In the genomic region with DNA sequence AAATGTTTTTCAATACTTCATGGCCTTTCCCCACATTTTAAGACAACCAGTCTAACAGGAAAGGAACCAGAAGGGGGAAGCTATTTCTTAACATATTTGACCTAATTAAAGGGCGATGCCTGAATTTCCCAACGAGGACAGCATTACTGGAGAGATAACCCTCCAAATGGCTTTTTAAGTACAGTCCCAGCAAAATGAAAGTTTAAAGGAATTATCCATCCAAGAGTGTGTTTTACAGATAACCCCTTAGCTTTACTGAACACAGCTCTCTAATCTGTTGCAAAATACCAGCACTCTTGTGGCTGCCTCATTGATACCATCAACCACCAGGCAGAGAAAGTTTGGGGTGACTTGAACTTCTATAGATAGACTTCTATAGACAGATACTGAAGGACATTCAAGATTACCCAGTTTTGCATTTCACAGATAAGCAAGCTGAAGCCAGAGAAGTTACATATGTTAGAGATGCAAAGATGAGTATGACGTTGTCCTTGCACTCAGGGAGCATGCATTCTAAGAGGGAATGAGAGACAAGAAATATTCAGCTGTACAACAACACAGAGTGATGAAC, we compare ENCODE assay signal across 1 cellular context.
TF ChIP-seq lines count a peak whose summit lies in the region.

No MANE protein-coding gene starts in this region.

TF ChIP-seq in K562, 482 proteins besides CTCF, POLR2A, EP300 and RAD21 (continued from another document and continues in another):
- TF ChIP-seq CREB3L1 (IDR thresholded peaks at IDR 0.05; ENCODE audit: borderline replicate concordance, low read depth), result no peak
- TF ChIP-seq ZNF197 (CRISPR knock-in tag; IDR thresholded peaks at IDR 0.05; ENCODE audit: low read depth), result 0 out of 2 replicates have a peak, but pooled peaks have one; percentile 47
- TF ChIP-seq, protein P1, sequence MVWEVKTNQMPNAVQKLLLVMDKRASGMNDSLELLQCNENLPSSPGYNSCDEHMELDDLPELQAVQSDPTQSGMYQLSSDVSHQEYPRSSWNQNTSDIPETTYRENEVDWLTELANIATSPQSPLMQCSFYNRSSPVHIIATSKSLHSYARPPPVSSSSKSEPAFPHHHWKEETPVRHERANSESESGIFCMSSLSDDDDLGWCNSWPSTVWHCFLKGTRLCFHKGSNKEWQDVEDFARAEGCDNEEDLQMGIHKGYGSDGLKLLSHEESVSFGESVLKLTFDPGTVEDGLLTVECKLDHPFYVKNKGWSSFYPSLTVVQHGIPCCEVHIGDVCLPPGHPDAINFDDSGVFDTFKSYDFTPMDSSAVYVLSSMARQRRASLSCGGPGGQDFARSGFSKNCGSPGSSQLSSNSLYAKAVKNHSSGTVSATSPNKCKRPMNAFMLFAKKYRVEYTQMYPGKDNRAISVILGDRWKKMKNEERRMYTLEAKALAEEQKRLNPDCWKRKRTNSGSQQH (CRISPR knock-in tag; IDR thresholded peaks at IDR 0.05), result no peak
- TF ChIP-seq ARID1B (IDR thresholded peaks at IDR 0.05), result peak; percentile 97
- TF ChIP-seq CCNT2 (IDR thresholded peaks at IDR 0.05; ENCODE audit: borderline replicate concordance, extremely low read depth, insufficient read length, low read depth, low read length), result peak; percentile 99
- no peak for TF ChIP-seq ZBTB1 (CRISPR knock-in tag; IDR thresholded peaks at IDR 0.05; ENCODE audit: borderline replicate concordance, low read depth)
- no peak for TF ChIP-seq NCOA4 (IDR thresholded peaks at IDR 0.05; ENCODE audit: partially characterized antibody)
- no peak for TF ChIP-seq ZNF354B (CRISPR knock-in tag; IDR thresholded peaks at IDR 0.05)
- TF ChIP-seq HES1 (IDR thresholded peaks at IDR 0.05; ENCODE audit: low read depth), result peak; percentile 93
- TF ChIP-seq, protein P2, sequence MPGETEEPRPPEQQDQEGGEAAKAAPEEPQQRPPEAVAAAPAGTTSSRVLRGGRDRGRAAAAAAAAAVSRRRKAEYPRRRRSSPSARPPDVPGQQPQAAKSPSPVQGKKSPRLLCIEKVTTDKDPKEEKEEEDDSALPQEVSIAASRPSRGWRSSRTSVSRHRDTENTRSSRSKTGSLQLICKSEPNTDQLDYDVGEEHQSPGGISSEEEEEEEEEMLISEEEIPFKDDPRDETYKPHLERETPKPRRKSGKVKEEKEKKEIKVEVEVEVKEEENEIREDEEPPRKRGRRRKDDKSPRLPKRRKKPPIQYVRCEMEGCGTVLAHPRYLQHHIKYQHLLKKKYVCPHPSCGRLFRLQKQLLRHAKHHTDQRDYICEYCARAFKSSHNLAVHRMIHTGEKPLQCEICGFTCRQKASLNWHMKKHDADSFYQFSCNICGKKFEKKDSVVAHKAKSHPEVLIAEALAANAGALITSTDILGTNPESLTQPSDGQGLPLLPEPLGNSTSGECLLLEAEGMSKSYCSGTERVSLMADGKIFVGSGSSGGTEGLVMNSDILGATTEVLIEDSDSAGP (CRISPR knock-in tag; IDR thresholded peaks at IDR 0.05), result peak; percentile 67; the same call in 1 of the 2 replicates
- TF ChIP-seq TRIM24 (IDR thresholded peaks at IDR 0.05), result peak; percentile 92 to 97; a peak in 3 of 4 replicates
- TF ChIP-seq, protein P3, sequence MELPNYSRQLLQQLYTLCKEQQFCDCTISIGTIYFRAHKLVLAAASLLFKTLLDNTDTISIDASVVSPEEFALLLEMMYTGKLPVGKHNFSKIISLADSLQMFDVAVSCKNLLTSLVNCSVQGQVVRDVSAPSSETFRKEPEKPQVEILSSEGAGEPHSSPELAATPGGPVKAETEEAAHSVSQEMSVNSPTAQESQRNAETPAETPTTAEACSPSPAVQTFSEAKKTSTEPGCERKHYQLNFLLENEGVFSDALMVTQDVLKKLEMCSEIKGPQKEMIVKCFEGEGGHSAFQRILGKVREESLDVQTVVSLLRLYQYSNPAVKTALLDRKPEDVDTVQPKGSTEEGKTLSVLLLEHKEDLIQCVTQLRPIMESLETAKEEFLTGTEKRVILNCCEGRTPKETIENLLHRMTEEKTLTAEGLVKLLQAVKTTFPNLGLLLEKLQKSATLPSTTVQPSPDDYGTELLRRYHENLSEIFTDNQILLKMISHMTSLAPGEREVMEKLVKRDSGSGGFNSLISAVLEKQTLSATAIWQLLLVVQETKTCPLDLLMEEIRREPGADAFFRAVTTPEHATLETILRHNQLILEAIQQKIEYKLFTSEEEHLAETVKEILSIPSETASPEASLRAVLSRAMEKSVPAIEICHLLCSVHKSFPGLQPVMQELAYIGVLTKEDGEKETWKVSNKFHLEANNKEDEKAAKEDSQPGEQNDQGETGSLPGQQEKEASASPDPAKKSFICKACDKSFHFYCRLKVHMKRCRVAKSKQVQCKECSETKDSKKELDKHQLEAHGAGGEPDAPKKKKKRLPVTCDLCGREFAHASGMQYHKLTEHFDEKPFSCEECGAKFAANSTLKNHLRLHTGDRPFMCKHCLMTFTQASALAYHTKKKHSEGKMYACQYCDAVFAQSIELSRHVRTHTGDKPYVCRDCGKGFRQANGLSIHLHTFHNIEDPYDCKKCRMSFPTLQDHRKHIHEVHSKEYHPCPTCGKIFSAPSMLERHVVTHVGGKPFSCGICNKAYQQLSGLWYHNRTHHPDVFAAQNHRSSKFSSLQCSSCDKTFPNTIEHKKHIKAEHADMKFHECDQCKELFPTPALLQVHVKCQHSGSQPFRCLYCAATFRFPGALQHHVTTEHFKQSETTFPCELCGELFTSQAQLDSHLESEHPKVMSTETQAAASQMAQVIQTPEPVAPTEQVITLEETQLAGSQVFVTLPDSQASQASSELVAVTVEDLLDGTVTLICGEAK (IDR thresholded peaks at IDR 0.05), result 0 out of 2 replicates have a peak, but pooled peaks have one; percentile 16
- TF ChIP-seq, protein P3 (CRISPR knock-in tag; IDR thresholded peaks at IDR 0.05), result no peak
- no peak for TF ChIP-seq CHCHD3 (CRISPR knock-in tag; IDR thresholded peaks at IDR 0.05)
- peak; percentile 65 for TF ChIP-seq SP1 (CRISPR knock-in tag; IDR thresholded peaks at IDR 0.05)
- TF ChIP-seq MTA2 (IDR thresholded peaks at IDR 0.05; ENCODE audit: low read depth), result peak; percentile 92
- TF ChIP-seq PCBP2 (IDR thresholded peaks at IDR 0.05; ENCODE audit: low read depth, low read length, poor library complexity, severe bottlenecking), result no peak
- no peak for TF ChIP-seq ATF1 (CRISPR knock-in tag; IDR thresholded peaks at IDR 0.05)
- TF ChIP-seq ATF1 (tag; IDR thresholded peaks at IDR 0.05), result peak; percentile 86
- TF ChIP-seq, protein P4, sequence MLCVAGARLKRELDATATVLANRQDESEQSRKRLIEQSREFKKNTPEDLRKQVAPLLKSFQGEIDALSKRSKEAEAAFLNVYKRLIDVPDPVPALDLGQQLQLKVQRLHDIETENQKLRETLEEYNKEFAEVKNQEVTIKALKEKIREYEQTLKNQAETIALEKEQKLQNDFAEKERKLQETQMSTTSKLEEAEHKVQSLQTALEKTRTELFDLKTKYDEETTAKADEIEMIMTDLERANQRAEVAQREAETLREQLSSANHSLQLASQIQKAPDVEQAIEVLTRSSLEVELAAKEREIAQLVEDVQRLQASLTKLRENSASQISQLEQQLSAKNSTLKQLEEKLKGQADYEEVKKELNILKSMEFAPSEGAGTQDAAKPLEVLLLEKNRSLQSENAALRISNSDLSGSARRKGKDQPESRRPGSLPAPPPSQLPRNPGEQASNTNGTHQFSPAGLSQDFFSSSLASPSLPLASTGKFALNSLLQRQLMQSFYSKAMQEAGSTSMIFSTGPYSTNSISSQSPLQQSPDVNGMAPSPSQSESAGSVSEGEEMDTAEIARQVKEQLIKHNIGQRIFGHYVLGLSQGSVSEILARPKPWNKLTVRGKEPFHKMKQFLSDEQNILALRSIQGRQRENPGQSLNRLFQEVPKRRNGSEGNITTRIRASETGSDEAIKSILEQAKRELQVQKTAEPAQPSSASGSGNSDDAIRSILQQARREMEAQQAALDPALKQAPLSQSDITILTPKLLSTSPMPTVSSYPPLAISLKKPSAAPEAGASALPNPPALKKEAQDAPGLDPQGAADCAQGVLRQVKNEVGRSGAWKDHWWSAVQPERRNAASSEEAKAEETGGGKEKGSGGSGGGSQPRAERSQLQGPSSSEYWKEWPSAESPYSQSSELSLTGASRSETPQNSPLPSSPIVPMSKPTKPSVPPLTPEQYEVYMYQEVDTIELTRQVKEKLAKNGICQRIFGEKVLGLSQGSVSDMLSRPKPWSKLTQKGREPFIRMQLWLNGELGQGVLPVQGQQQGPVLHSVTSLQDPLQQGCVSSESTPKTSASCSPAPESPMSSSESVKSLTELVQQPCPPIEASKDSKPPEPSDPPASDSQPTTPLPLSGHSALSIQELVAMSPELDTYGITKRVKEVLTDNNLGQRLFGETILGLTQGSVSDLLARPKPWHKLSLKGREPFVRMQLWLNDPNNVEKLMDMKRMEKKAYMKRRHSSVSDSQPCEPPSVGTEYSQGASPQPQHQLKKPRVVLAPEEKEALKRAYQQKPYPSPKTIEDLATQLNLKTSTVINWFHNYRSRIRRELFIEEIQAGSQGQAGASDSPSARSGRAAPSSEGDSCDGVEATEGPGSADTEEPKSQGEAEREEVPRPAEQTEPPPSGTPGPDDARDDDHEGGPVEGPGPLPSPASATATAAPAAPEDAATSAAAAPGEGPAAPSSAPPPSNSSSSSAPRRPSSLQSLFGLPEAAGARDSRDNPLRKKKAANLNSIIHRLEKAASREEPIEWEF (CRISPR knock-in tag; IDR thresholded peaks at IDR 0.05), result 0 out of 2 replicates have a peak, but pooled peaks have one; percentile 47
- TF ChIP-seq VEZF1 (CRISPR knock-in tag; IDR thresholded peaks at IDR 0.05), result peak; percentile 67; the same call in 1 of the 2 replicates
- TF ChIP-seq ZEB2 (IDR thresholded peaks at IDR 0.05), result peak; percentile 57; the same call in 1 of the 2 replicates
- peak; percentile 49; the same call in 1 of the 2 replicates for TF ChIP-seq NFATC3 (IDR thresholded peaks at IDR 0.05)
- TF ChIP-seq SMARCC2 (IDR thresholded peaks at IDR 0.05; ENCODE audit: low read depth), result peak; percentile 80
- no peak for TF ChIP-seq COPS2 (conservative IDR thresholded peaks at IDR 0.05)
- TF ChIP-seq E2F4 (CRISPR knock-in tag; IDR thresholded peaks at IDR 0.05; ENCODE audit: low read depth), result no peak
- TF ChIP-seq ZNF124 (CRISPR knock-in tag; IDR thresholded peaks at IDR 0.05), result no peak
- no peak for TF ChIP-seq HNRNPK (IDR thresholded peaks at IDR 0.05; ENCODE audit: low read depth, low read length, poor library complexity, severe bottlenecking)
